Comparison of ENCODE assay signal across 2 cellular contexts in the genomic region with DNA sequence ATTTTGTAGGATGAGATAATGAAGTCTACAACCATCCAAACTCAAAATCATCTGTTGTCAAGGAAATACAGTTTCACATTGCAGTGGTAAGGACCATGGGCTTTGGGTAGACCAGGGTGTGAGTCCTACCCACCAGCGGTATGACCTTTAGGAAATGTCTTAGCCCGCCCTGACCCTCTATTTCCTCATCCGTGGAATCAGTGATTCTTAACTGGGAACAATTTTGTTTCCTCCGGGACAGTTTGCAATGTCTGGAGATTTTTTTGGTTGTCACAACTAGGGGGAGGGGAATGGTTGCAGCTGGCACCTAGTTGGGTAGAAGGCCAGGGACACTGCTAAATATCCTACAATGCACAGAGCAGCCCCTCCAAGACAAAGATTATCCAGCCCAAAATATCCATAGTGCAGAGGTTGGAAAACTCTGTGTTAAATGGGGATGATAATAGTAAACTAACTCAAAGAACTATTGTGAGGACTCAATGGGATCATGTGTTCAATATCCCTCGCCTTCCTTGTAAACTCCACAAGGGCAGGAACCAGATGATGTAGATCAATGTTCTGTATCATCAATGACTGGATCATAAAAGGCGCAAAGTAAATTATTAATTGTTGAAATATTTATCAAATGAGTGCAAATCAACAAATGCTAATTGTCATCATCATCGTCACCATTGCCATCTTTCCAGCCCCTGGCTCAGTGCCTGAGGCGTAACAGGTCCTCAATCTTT.
TF ChIP-seq lines count a peak whose summit lies in the region.

No MANE protein-coding gene starts in this region.

TF ChIP-seq in A549, 52 proteins besides CTCF, POLR2A, EP300 and RAD21:
- TF ChIP-seq KDM1A (IDR thresholded peaks at IDR 0.05; ENCODE audit: low read depth) (peak; percentile 21; the same call in 1 of the 2 replicates), EHF (CRISPR knock-in tag; IDR thresholded peaks at IDR 0.05) (peak; percentile 86), TFCP2L1 (CRISPR knock-in tag; IDR thresholded peaks at IDR 0.05) (peak; percentile 49; the same call in 1 of the 2 replicates), ELK1 (IDR thresholded peaks at IDR 0.05; ENCODE audit: low read depth, low read length) (no peak), E2F6 (IDR thresholded peaks at IDR 0.05; ENCODE audit: borderline replicate concordance, low read depth) (peak; percentile 6; the same call in 1 of the 2 replicates), PHF8 (IDR thresholded peaks at IDR 0.05; ENCODE audit: borderline replicate concordance, low read depth) (no peak), RNF2 (IDR thresholded peaks at IDR 0.05; ENCODE audit: borderline replicate concordance, low read depth) (no peak), ZNF302 (CRISPR knock-in tag; IDR thresholded peaks at IDR 0.05) (peak; percentile 20; the same call in 1 of the 2 replicates), NPAS2 (CRISPR knock-in tag; IDR thresholded peaks at IDR 0.05; ENCODE audit: borderline replicate concordance) (no peak), MYC (IDR thresholded peaks at IDR 0.05; ENCODE audit: borderline replicate concordance, low read length) (no peak), HOXB13 (CRISPR knock-in tag; IDR thresholded peaks at IDR 0.05; ENCODE audit: low read depth) (peak; percentile 88), FOSB (CRISPR knock-in tag; IDR thresholded peaks at IDR 0.05) (peak; percentile 58; the same call in 1 of the 2 replicates), HOXB5 (CRISPR knock-in tag; IDR thresholded peaks at IDR 0.05) (peak; percentile 61), ZC3H11A (IDR thresholded peaks at IDR 0.05) (no peak), ATOH8 (CRISPR knock-in tag; IDR thresholded peaks at IDR 0.05; ENCODE audit: low read depth) (peak; percentile 66; the same call in 1 of the 2 replicates), HOXA7 (CRISPR knock-in tag; IDR thresholded peaks at IDR 0.05) (peak; percentile 83), MAFK (IDR thresholded peaks at IDR 0.05; ENCODE audit: partially characterized antibody) (no peak)

TF ChIP-seq in HepG2, 621 proteins besides CTCF, POLR2A, EP300 and RAD21 (continues in another document):
- TF ChIP-seq NR3C1 (CRISPR knock-in tag; IDR thresholded peaks at IDR 0.05) (no peak), POGK (CRISPR knock-in tag; conservative IDR thresholded peaks at IDR 0.05) (no peak), ZNF550 (CRISPR knock-in tag; IDR thresholded peaks at IDR 0.05; ENCODE audit: borderline replicate concordance) (no peak), ZNF326 (CRISPR knock-in tag; IDR thresholded peaks at IDR 0.05; ENCODE audit: borderline replicate concordance) (no peak), HNRNPH1 (optimal IDR thresholded peaks at IDR 0.05; ENCODE audit: low read depth, low read length) (no peak), ZFP37 (CRISPR knock-in tag; IDR thresholded peaks at IDR 0.05; ENCODE audit: borderline replicate concordance) (no peak), HOXA5 (CRISPR knock-in tag; IDR thresholded peaks at IDR 0.05) (0 out of 2 replicates have a peak, but pooled peaks have one; percentile 4), ISL2 (CRISPR knock-in tag; IDR thresholded peaks at IDR 0.05) (0 out of 2 replicates have a peak, but pooled peaks have one; percentile 5), RARG (CRISPR knock-in tag; IDR thresholded peaks at IDR 0.05; ENCODE audit: low read depth) (no peak), BRCA1 (CRISPR knock-in tag; IDR thresholded peaks at IDR 0.05) (0 out of 2 replicates have a peak, but pooled peaks have one; percentile 36), DZIP1 (CRISPR knock-in tag; IDR thresholded peaks at IDR 0.05) (no peak), ZNF615 (CRISPR knock-in tag; IDR thresholded peaks at IDR 0.05; ENCODE audit: borderline replicate concordance) (no peak), IRF9 (CRISPR knock-in tag; IDR thresholded peaks at IDR 0.05; ENCODE audit: borderline replicate concordance) (no peak), TGIF2 (CRISPR knock-in tag; IDR thresholded peaks at IDR 0.05) (no peak), ARID4A (CRISPR knock-in tag; IDR thresholded peaks at IDR 0.05; ENCODE audit: borderline replicate concordance) (0 out of 2 replicates have a peak, but pooled peaks have one; percentile 4), ATRX (CRISPR knock-in tag; IDR thresholded peaks at IDR 0.05; ENCODE audit: borderline replicate concordance) (no peak), YEATS4 (CRISPR knock-in tag; IDR thresholded peaks at IDR 0.05; ENCODE audit: borderline replicate concordance) (0 out of 2 replicates have a peak, but pooled peaks have one; percentile 23), POLR2AphosphoS2 (IDR thresholded peaks at IDR 0.05; ENCODE audit: low read depth, low read length) (no peak), KLF9 (CRISPR knock-in tag; IDR thresholded peaks at IDR 0.05; ENCODE audit: low read depth) (no peak), SNRNP70 (IDR thresholded peaks at IDR 0.05; ENCODE audit: low read depth, low read length) (no peak), GATA4 (IDR thresholded peaks at IDR 0.05; ENCODE audit: borderline replicate concordance, low read depth) (no peak), KLF6 (CRISPR knock-in tag; IDR thresholded peaks at IDR 0.05) (no peak), RAD51 (IDR thresholded peaks at IDR 0.05; ENCODE audit: borderline replicate concordance) (no peak), MED13 (CRISPR knock-in tag; IDR thresholded peaks at IDR 0.05) (0 out of 2 replicates have a peak, but pooled peaks have one; percentile 46), SETDB1 (CRISPR knock-in tag; IDR thresholded peaks at IDR 0.05; ENCODE audit: borderline replicate concordance) (no peak), JUND (CRISPR knock-in tag; IDR thresholded peaks at IDR 0.05) (no peak), ZNF317 (CRISPR knock-in tag; IDR thresholded peaks at IDR 0.05) (no peak), ZNF430 (CRISPR knock-in tag; IDR thresholded peaks at IDR 0.05) (no peak), CREB3 (CRISPR knock-in tag; IDR thresholded peaks at IDR 0.05) (no peak), NKX3-1 (CRISPR knock-in tag; IDR thresholded peaks at IDR 0.05) (no peak), TFAP4 (IDR thresholded peaks at IDR 0.05; ENCODE audit: borderline replicate concordance, low read depth) (no peak), ZSCAN30 (CRISPR knock-in tag; IDR thresholded peaks at IDR 0.05) (no peak), PAX8 (CRISPR knock-in tag; IDR thresholded peaks at IDR 0.05; ENCODE audit: borderline replicate concordance) (no peak), HOXA9 (CRISPR knock-in tag; IDR thresholded peaks at IDR 0.05; ENCODE audit: borderline replicate concordance) (no peak), TBL1XR1 (IDR thresholded peaks at IDR 0.05; ENCODE audit: borderline replicate concordance, low read length, partially characterized antibody) (no peak)
- TF ChIP-seq, protein P1, sequence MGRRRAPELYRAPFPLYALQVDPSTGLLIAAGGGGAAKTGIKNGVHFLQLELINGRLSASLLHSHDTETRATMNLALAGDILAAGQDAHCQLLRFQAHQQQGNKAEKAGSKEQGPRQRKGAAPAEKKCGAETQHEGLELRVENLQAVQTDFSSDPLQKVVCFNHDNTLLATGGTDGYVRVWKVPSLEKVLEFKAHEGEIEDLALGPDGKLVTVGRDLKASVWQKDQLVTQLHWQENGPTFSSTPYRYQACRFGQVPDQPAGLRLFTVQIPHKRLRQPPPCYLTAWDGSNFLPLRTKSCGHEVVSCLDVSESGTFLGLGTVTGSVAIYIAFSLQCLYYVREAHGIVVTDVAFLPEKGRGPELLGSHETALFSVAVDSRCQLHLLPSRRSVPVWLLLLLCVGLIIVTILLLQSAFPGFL (CRISPR knock-in tag; IDR thresholded peaks at IDR 0.05) = no peak
- TF ChIP-seq, protein P2, sequence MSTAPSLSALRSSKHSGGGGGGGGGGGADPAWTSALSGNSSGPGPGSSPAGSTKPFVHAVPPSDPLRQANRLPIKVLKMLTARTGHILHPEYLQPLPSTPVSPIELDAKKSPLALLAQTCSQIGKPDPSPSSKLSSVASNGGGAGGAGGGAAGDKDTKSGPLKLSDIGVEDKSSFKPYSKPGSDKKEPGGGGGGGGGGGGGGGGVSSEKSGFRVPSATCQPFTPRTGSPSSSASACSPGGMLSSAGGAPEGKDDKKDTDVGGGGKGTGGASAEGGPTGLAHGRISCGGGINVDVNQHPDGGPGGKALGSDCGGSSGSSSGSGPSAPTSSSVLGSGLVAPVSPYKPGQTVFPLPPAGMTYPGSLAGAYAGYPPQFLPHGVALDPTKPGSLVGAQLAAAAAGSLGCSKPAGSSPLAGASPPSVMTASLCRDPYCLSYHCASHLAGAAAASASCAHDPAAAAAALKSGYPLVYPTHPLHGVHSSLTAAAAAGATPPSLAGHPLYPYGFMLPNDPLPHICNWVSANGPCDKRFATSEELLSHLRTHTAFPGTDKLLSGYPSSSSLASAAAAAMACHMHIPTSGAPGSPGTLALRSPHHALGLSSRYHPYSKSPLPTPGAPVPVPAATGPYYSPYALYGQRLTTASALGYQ (CRISPR knock-in tag; IDR thresholded peaks at IDR 0.05) = 0 out of 2 replicates have a peak, but pooled peaks have one; percentile 15
